In the genomic region with DNA sequence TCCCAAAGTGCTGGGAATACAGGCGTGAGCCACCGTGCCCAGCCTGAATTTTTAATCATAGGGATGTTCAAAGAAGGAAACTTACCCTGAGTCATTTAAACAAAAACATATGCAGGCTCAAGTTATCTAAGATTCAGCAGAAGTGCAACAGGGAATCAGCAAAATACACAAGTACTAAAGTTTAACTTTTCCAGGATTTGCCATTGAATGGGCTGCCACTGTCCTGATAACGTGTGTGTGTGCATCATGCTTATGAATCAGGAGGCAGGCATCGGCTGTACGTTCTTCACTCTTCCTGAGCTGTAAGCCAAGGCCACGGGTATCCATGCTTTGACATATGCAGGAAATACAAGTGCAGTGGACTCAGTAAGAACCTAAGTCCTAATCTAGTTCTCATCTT, we compare ENCODE assay signal across 15 cellular contexts.
"Had no signal": no experiment of that assay in that cellular context is flagged by ENCODE, and none has a peak within 500 bp of the region (broad histone marks: within the 10 kb centered on the region; RNA-seq: fewer than 3 reads in every experiment).

No MANE protein-coding gene starts in this region.

- H3K9me3 ChIP-seq: ascending aorta, prostate gland, right lobe of liver, tibial nerve had no signal

- H3K4me3 Mint-ChIP-seq: activated CD8-positive, alpha-beta T cell treated with anti-CD3 and anti-CD28 coated beads for 36 hours; activated naive CD8-positive, alpha-beta T cell treated with anti-CD3 and anti-CD28 coated beads, Interleukin-2, amount 10 ng/mL, durations not matched to agents 7 days and 5 days; naive thymus-derived CD4-positive, alpha-beta T cell; stimulated activated naive B cell treated with anti-CD40 and anti-IgM and Interleukin-4, amounts not matched to agents 10 μg/mL and 1 μg/mL and 100 μg/mL, for 72 hours had no signal

- H3K27ac Mint-ChIP-seq: activated CD8-positive, alpha-beta T cell treated with anti-CD3 and anti-CD28 coated beads for 36 hours; activated naive CD8-positive, alpha-beta T cell treated with anti-CD3 and anti-CD28 coated beads, Interleukin-2, amount 10 ng/mL, durations not matched to agents 7 days and 5 days; naive thymus-derived CD4-positive, alpha-beta T cell; stimulated activated naive B cell treated with anti-CD40 and anti-IgM and Interleukin-4, amounts not matched to agents 10 μg/mL and 1 μg/mL and 100 μg/mL, for 72 hours had no signal

- FAIRE-seq: colon had no signal

- DNase-seq: activated CD8-positive, alpha-beta memory T cell treated with anti-CD3 and anti-CD28 coated beads, Interleukin-2, amount 50 U/mL, for 4 hours; activated CD8-positive, alpha-beta T cell treated with anti-CD3 and anti-CD28 coated beads for 36 hours; activated naive CD8-positive, alpha-beta T cell treated with anti-CD3 and anti-CD28 coated beads, Interleukin-2, amount 10 ng/mL, durations not matched to agents 7 days and 5 days; effector CD8-positive, alpha-beta T cell; glutamatergic neuron; naive thymus-derived CD4-positive, alpha-beta T cell; right lobe of liver; stimulated activated CD4-positive, alpha-beta T cell treated with anti-CD3 and anti-CD28 coated beads, Interleukin-2, amount 100 ng/mL, for 24 hours; stimulated activated naive B cell treated with anti-CD40 and anti-IgM and Interleukin-4, amounts not matched to agents 10 μg/mL and 1 μg/mL and 100 μg/mL, for 72 hours; T-helper 9 cell had no signal

- H3K9me3 Mint-ChIP-seq: activated CD8-positive, alpha-beta T cell treated with anti-CD3 and anti-CD28 coated beads for 36 hours; activated naive CD8-positive, alpha-beta T cell treated with anti-CD3 and anti-CD28 coated beads, Interleukin-2, amount 10 ng/mL, durations not matched to agents 7 days and 5 days; naive thymus-derived CD4-positive, alpha-beta T cell; stimulated activated naive B cell treated with anti-CD40 and anti-IgM and Interleukin-4, amounts not matched to agents 10 μg/mL and 1 μg/mL and 100 μg/mL, for 72 hours had no signal

- H3K4me1 ChIP-seq: ascending aorta, prostate gland, tibial nerve had no signal

- H3K36me3 ChIP-seq: ascending aorta, prostate gland, right lobe of liver, tibial nerve had no signal

- H3K36me3 Mint-ChIP-seq: activated naive CD8-positive, alpha-beta T cell treated with anti-CD3 and anti-CD28 coated beads, Interleukin-2, amount 10 ng/mL, durations not matched to agents 7 days and 5 days; naive thymus-derived CD4-positive, alpha-beta T cell; stimulated activated naive B cell treated with anti-CD40 and anti-IgM and Interleukin-4, amounts not matched to agents 10 μg/mL and 1 μg/mL and 100 μg/mL, for 72 hours had no signal

- H3K4me3 ChIP-seq: ascending aorta, prostate gland, right lobe of liver, tibial nerve had no signal

- H3K27me3 ChIP-seq: ascending aorta, right lobe of liver, tibial nerve had no signal

- H3K27ac ChIP-seq: ascending aorta, prostate gland, right lobe of liver, tibial nerve, VCaP had no signal

- H3K4me1 Mint-ChIP-seq: activated naive CD8-positive, alpha-beta T cell treated with anti-CD3 and anti-CD28 coated beads, Interleukin-2, amount 10 ng/mL, durations not matched to agents 7 days and 5 days; naive thymus-derived CD4-positive, alpha-beta T cell; stimulated activated naive B cell treated with anti-CD40 and anti-IgM and Interleukin-4, amounts not matched to agents 10 μg/mL and 1 μg/mL and 100 μg/mL, for 72 hours had no signal
